ENCODE assay signal across 25 cellular contexts in genomic region chr2:200255549-200255948, GRCh38.
"Had no signal": no experiment of that assay in that cellular context is flagged by ENCODE, and none has a peak within 500 bp of the region (broad histone marks: within the 10 kb centered on the region; RNA-seq: fewer than 3 reads in every experiment).

No MANE protein-coding gene starts in this region.

- H3K27me3 ChIP-seq: esophagus muscularis mucosa, foreskin keratinocyte, heart right ventricle, right atrium auricular region, sigmoid colon, spleen, tibial nerve, upper lobe of left lung had no signal

- H3K36me3 ChIP-seq: esophagus muscularis mucosa, heart right ventricle, left ventricle myocardium inferior, lower lobe of right lung, right atrium auricular region, sigmoid colon, spleen, thoracic aorta, tibial nerve, upper lobe of left lung had no signal

- H3K9me3 Mint-ChIP-seq: natural killer cell treated with Interleukin-12 subunit alpha and Interleukin-12 subunit beta and Interleukin-15 and Interleukin-18, amount 100 ng/mL, for 72 hours; neural crest cell; stimulated activated naive B cell treated with anti-CD40 and anti-IgM and Interleukin-4, amounts not matched to agents 10 μg/mL and 1 μg/mL and 100 μg/mL, for 72 hours; stimulated activated naive CD8-positive, alpha-beta T cell treated with anti-CD3 and anti-CD28 coated beads, Interleukin-15, Interleukin-2, amounts not matched to agents 100 ng/mL and 50 ng/mL, for 24 hours had no signal

- H3K27ac ChIP-seq: epithelial cell of prostate, esophagus muscularis mucosa, foreskin keratinocyte, heart right ventricle, left ventricle myocardium inferior, lower lobe of right lung, parathyroid adenoma, right atrium auricular region, sigmoid colon, skin epidermis, spleen, thoracic aorta, tibial nerve, upper lobe of left lung had no signal

- H3K4me3 Mint-ChIP-seq: endodermal cell; natural killer cell treated with Interleukin-12 subunit alpha and Interleukin-12 subunit beta and Interleukin-15 and Interleukin-18, amount 100 ng/mL, for 72 hours; neural crest cell; stimulated activated naive B cell treated with anti-CD40 and anti-IgM and Interleukin-4, amounts not matched to agents 10 μg/mL and 1 μg/mL and 100 μg/mL, for 72 hours; stimulated activated naive CD8-positive, alpha-beta T cell treated with anti-CD3 and anti-CD28 coated beads, Interleukin-15, Interleukin-2, amounts not matched to agents 100 ng/mL and 50 ng/mL, for 24 hours had no signal

- H3K36me3 Mint-ChIP-seq: natural killer cell treated with Interleukin-12 subunit alpha and Interleukin-12 subunit beta and Interleukin-15 and Interleukin-18, amount 100 ng/mL, for 72 hours; stimulated activated naive B cell treated with anti-CD40 and anti-IgM and Interleukin-4, amounts not matched to agents 10 μg/mL and 1 μg/mL and 100 μg/mL, for 72 hours had no signal

- H2AFZ ChIP-seq: parathyroid adenoma had no signal

- H3K9me3 ChIP-seq: esophagus muscularis mucosa, heart right ventricle, left ventricle myocardium inferior, lower lobe of right lung, right atrium auricular region, sigmoid colon, spleen, thoracic aorta, tibial nerve, upper lobe of left lung had no signal

- H3K9ac ChIP-seq: parathyroid adenoma had no signal

- H3K4me1 ChIP-seq: spleen had no signal

- H3K4me3 ChIP-seq: esophagus muscularis mucosa, heart right ventricle, left ventricle myocardium inferior, lower lobe of right lung, right atrium auricular region, sigmoid colon, skin epidermis, spleen, thoracic aorta, tibial nerve, upper lobe of left lung had no signal

- ATAC-seq: foreskin keratinocyte; heart right ventricle; lower lobe of right lung; stimulated activated naive B cell treated with anti-CD40 and anti-IgM and Interleukin-4, amounts not matched to agents 10 μg/mL and 1 μg/mL and 100 μg/mL, for 72 hours had no signal

- H3K27ac Mint-ChIP-seq: endodermal cell; natural killer cell treated with Interleukin-12 subunit alpha and Interleukin-12 subunit beta and Interleukin-15 and Interleukin-18, amount 100 ng/mL, for 72 hours; progenitor cell of endocrine pancreas; stimulated activated naive B cell treated with anti-CD40 and anti-IgM and Interleukin-4, amounts not matched to agents 10 μg/mL and 1 μg/mL and 100 μg/mL, for 72 hours; stimulated activated naive CD8-positive, alpha-beta T cell treated with anti-CD3 and anti-CD28 coated beads, Interleukin-15, Interleukin-2, amounts not matched to agents 100 ng/mL and 50 ng/mL, for 24 hours had no signal

- H3K27me3 Mint-ChIP-seq: progenitor cell of endocrine pancreas had no signal

- H3K79me2 ChIP-seq: parathyroid adenoma had no signal

- DNase-seq: effector CD8-positive, alpha-beta T cell; endodermal cell; foreskin keratinocyte; glutamatergic neuron; heart right ventricle; hippocampal formation; left cardiac atrium; left ventricle myocardium inferior; lower lobe of right lung; sigmoid colon; spleen; stimulated activated CD4-positive, alpha-beta T cell treated with anti-CD3 and anti-CD28 coated beads, Interleukin-4, amount 100 ng/mL, for 4 hours; stimulated activated naive B cell treated with anti-CD40 and anti-IgM and Interleukin-4, amounts not matched to agents 10 μg/mL and 1 μg/mL and 100 μg/mL, for 72 hours; upper lobe of left lung had no signal

- H3K4me1 Mint-ChIP-seq: stimulated activated naive B cell treated with anti-CD40 and anti-IgM and Interleukin-4, amounts not matched to agents 10 μg/mL and 1 μg/mL and 100 μg/mL, for 72 hours had no signal
